ENCODE assay signal across 10 cellular contexts in genomic region chr3:197151562-197151961, GRCh38.
A peak's percentile ranks its signal among the peaks of the same experiment; 100 is the strongest.
DNase-seq lines count a peak whose midpoint lies in the region; ATAC-seq and TF ChIP-seq lines count a peak whose summit lies in the region.
"Had no signal": no experiment of that assay in that cellular context is flagged by ENCODE, and none has a peak within 500 bp of the region (broad histone marks: within the 10 kb centered on the region; RNA-seq: fewer than 3 reads in every experiment).

No MANE protein-coding gene starts in this region.

- no peak overlapping the region for H3K4me3 ChIP-seq in body of pancreas
- H3K4me3 ChIP-seq: neural progenitor cell, tibial artery had no signal

- 88 to 100% methylated on average over 1 of the region's 1 CpG for WGBS in body of pancreas, 2 donors

- ATAC-seq in body of pancreas (no peak), GM19463 (IDR thresholded peaks at IDR 0.05; ENCODE audit: unreplicated experiment) (no peak), GM21528 (IDR thresholded peaks at IDR 0.05; ENCODE audit: low FRiP score, unreplicated experiment) (no peak)

- TF ChIP-seq CTCF in body of pancreas (IDR thresholded peaks at IDR 0.05), result no peak

- no peaks in the 10 kb centered on the region for H3K36me3 ChIP-seq in body of pancreas (replicated peaks in 1 of 2; ENCODE audit: insufficient read depth in 1 of 2, low read depth in 2 of 2)

- no peak overlapping the region for H3K27ac ChIP-seq in body of pancreas
- H3K27ac ChIP-seq: neural progenitor cell, tibial artery had no signal

- no peaks in the 10 kb centered on the region for H3K27me3 ChIP-seq in body of pancreas
- H3K27me3 ChIP-seq: neural progenitor cell, tibial artery had no signal

- TF ChIP-seq POLR2A in body of pancreas (IDR thresholded peaks at IDR 0.05), result no peak

- no peaks in the 10 kb centered on the region for H3K9me3 ChIP-seq in body of pancreas

- DNase-seq in G401 (ENCODE audit: low spot score) (peak; percentile 69), NCI-H2107 (lab: John Stamatoyannopoulos, UW) (peak; percentile 16), body of pancreas (peak; percentile 18 to 59 (median 35)), lung microvascular endothelial cell (ENCODE audit: low read depth in 2 of 2) (peak; percentile 43 to 55), medulla oblongata (ENCODE audit: extremely low spot score) (no peak), 8988T (no peak)

- H3K4me1 ChIP-seq in body of pancreas, result peaks cover 6% of the 10 kb centered on the region
- H3K4me1 ChIP-seq: tibial artery had no signal

- in situ Hi-C loops in G401 (cut with HindIII; ENCODE audit: low sequenced_read_pairs), result no loop called here

- intact Hi-C loops in body of pancreas (cut with DNase I), result no loop called here

Comparison
In these comparisons a context has a peak if more than half of its experiments do, and no peak if none do; other contexts are left out.
1. DNase-seq: peak in G401 (single experiment), NCI-H2107 (single experiment), body of pancreas (4 of 4) and lung microvascular endothelial cell (2 of 2); none in medulla oblongata (single experiment) and 8988T (single experiment).